In genomic region chr11:100550910-100551309, GRCh38 we compare ENCODE assay signal across 1 cellular context.
TF ChIP-seq lines count a peak whose summit lies in the region.

No MANE protein-coding gene starts in this region.

TF ChIP-seq in WTC11, 78 proteins besides CTCF, POLR2A, EP300 and RAD21 (continued from another document):
- no peak for TF ChIP-seq ZNF532 (CRISPR knock-in tag; IDR thresholded peaks at IDR 0.05; ENCODE audit: borderline replicate concordance)
- no peak for TF ChIP-seq CREM (CRISPR knock-in tag; IDR thresholded peaks at IDR 0.05)
- no peak for TF ChIP-seq TCF7 (CRISPR knock-in tag; IDR thresholded peaks at IDR 0.05; ENCODE audit: low read depth)
- TF ChIP-seq PRDM15 (CRISPR knock-in tag; IDR thresholded peaks at IDR 0.05), result no peak
